In genomic region chr3:89025185-89025584, GRCh38 we compare ENCODE assay signal across 1 cellular context.
TF ChIP-seq lines count a peak whose summit lies in the region.

No MANE protein-coding gene starts in this region.

TF ChIP-seq in SK-N-SH treated with all-trans-retinoic acid at 6 μM for 48 hours, 23 proteins besides CTCF, POLR2A, EP300 and RAD21 (continued from another document):
- TF ChIP-seq CSRNP3 (CRISPR knock-in tag; IDR thresholded peaks at IDR 0.05) (no peak), TCF4 (CRISPR knock-in tag; IDR thresholded peaks at IDR 0.05; ENCODE audit: borderline replicate concordance) (no peak), POU6F1 (CRISPR knock-in tag; IDR thresholded peaks at IDR 0.05; ENCODE audit: borderline replicate concordance, low read depth) (no peak), OSR1 (CRISPR knock-in tag; IDR thresholded peaks at IDR 0.05) (no peak), PPARA (CRISPR knock-in tag; IDR thresholded peaks at IDR 0.05; ENCODE audit: borderline replicate concordance) (no peak), SNAI2 (CRISPR knock-in tag; IDR thresholded peaks at IDR 0.05) (no peak), ARNTL (CRISPR knock-in tag; IDR thresholded peaks at IDR 0.05; ENCODE audit: borderline replicate concordance, low read depth) (no peak), PATZ1 (CRISPR knock-in tag; IDR thresholded peaks at IDR 0.05; ENCODE audit: borderline replicate concordance) (no peak), ZC3H10 (CRISPR knock-in tag; IDR thresholded peaks at IDR 0.05) (no peak), ISL1 (CRISPR knock-in tag; IDR thresholded peaks at IDR 0.05) (no peak), ZNF70 (CRISPR knock-in tag; IDR thresholded peaks at IDR 0.05) (no peak), GLIS3 (CRISPR knock-in tag; IDR thresholded peaks at IDR 0.05) (no peak)
